In the genomic region with DNA sequence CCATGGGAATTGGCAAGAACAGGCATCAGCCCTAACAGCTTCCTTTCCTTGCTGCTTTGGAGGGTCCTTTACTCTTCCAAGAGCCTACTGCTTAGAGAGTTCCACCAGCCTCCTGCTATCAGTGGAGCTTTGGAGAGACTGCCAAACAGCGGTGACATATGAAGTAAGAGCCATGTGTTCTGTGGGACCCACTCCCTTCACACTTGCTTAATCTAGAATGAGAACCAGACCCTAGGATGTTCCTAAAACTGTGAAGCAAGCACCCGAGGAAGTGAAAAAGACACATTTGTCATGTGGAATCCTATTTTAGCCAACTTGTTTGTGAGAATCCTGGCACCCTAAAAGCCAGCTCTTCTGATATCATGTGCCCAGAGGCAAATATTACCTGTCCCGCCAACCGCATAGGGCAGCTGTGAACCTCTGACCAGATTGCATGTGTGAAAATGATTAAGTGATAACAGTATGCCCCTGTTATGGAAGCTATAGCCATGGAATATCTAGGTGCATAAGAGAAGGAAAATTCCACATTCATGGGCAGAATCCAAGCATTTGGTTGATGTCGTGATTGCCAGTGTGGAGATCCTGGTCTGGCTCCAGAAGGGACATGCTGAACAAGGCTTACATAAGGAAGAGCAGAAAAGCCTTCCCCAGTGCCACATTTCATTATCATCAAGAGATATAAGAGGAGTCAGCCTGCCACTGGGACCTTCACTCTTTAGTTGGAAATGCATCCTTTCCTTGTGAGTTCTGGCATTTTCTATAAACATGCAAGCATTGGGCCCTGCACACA, we compare ENCODE assay signal across 30 cellular contexts. TPM values are rescaled to one million over a fixed set of nuclear protein-coding genes. Genes with fewer than 3 reads are reported as not detected.
"Had no signal": no experiment of that assay in that cellular context is flagged by ENCODE, and none has a peak within 500 bp of the region (broad histone marks: within the 10 kb centered on the region; RNA-seq: fewer than 3 reads in every experiment).

No MANE protein-coding gene starts in this region.

- H3K36me3 ChIP-seq: adrenal gland, breast epithelium, suprapubic skin had no signal

- ATAC-seq: activated CD8-positive, alpha-beta T cell treated with anti-CD3 and anti-CD28 coated beads, Interleukin-2, amount 10 ng/mL, durations not matched to agents 7 days and 5 days; activated naive CD4-positive, alpha-beta T cell treated with anti-CD3 and anti-CD28 coated beads, Interleukin-2, amount 50 U/mL, for 72 hours; left ventricle myocardium superior; mucosa of descending colon; sciatic nerve; stimulated activated effector memory CD8-positive, alpha-beta T cell treated with anti-CD3 and anti-CD28 coated beads, Interleukin-12 subunit alpha, Interleukin-12 subunit beta, amount 100 ng/mL, for 72 hours; stimulated activated naive CD8-positive, alpha-beta T cell treated with anti-CD3 and anti-CD28 coated beads, Interleukin-15, amount 100 ng/mL, for 72 hours had no signal

- H3K4me3 ChIP-seq: adrenal gland, breast epithelium, hepatocyte, mucosa of descending colon, suprapubic skin had no signal

- H3K27me3 ChIP-seq: adrenal gland, hepatocyte, suprapubic skin had no signal

- DNase-seq: activated CD4-positive, alpha-beta T cell treated with anti-CD3 and anti-CD28 coated beads for 1 hour; activated CD4-positive, alpha-beta T cell treated with anti-CD3 and anti-CD28 coated beads, Interleukin-2, amount 50 U/mL, for 1 hour; activated CD8-positive, alpha-beta T cell treated with anti-CD3 and anti-CD28 coated beads, Interleukin-2, amount 10 ng/mL, durations not matched to agents 7 days and 5 days; effector CD8-positive, alpha-beta T cell; erythroblast; foreskin fibroblast; immature natural killer cell; kidney glomerular epithelial cell; left ventricle myocardium superior; mucosa of descending colon; nephron progenitor cell; small intestine; stimulated activated CD4-positive, alpha-beta T cell treated with anti-CD3 and anti-CD28 coated beads, Interleukin-2, amount 100 ng/mL, for 24 hours; stimulated activated naive CD8-positive, alpha-beta T cell treated with anti-CD3 and anti-CD28 coated beads, Interleukin-15, amount 100 ng/mL, for 72 hours; T-helper 9 cell; trophoblast cell had no signal

- H3K4me1 ChIP-seq: adrenal gland, breast epithelium, parathyroid adenoma, suprapubic skin had no signal

- H3K36me3 Mint-ChIP-seq: memory B cell; stimulated activated effector memory CD8-positive, alpha-beta T cell treated with anti-CD3 and anti-CD28 coated beads, Interleukin-12 subunit alpha, Interleukin-12 subunit beta, amount 100 ng/mL, for 72 hours had no signal

- H3K4me3 Mint-ChIP-seq: activated CD8-positive, alpha-beta T cell treated with anti-CD3 and anti-CD28 coated beads, Interleukin-2, amount 10 ng/mL, durations not matched to agents 7 days and 5 days; dendritic cell treated with granulocyte-macrophage colony-stimulating factor and Interleukin-4, amounts not matched to agents 40 ng/mL and 50 ng/mL, for 4 days; immature natural killer cell; memory B cell; nephron progenitor cell; stimulated activated effector memory CD8-positive, alpha-beta T cell treated with anti-CD3 and anti-CD28 coated beads, Interleukin-12 subunit alpha, Interleukin-12 subunit beta, amount 100 ng/mL, for 72 hours; stimulated activated naive CD8-positive, alpha-beta T cell treated with anti-CD3 and anti-CD28 coated beads, Interleukin-15, amount 100 ng/mL, for 72 hours had no signal

- H3K4me1 Mint-ChIP-seq: immature natural killer cell; memory B cell; stimulated activated effector memory CD8-positive, alpha-beta T cell treated with anti-CD3 and anti-CD28 coated beads, Interleukin-12 subunit alpha, Interleukin-12 subunit beta, amount 100 ng/mL, for 72 hours; stimulated activated naive CD8-positive, alpha-beta T cell treated with anti-CD3 and anti-CD28 coated beads, Interleukin-15, amount 100 ng/mL, for 72 hours had no signal

- H3K27ac ChIP-seq: adrenal gland, breast epithelium, hepatocyte, parathyroid adenoma, suprapubic skin had no signal

- H3K27me3 Mint-ChIP-seq: stimulated activated naive CD8-positive, alpha-beta T cell treated with anti-CD3 and anti-CD28 coated beads, Interleukin-15, amount 100 ng/mL, for 72 hours had no signal

RNA-seq across cellular contexts. Expression of a gene that starts 18.7 kb away (rescaled TPM):
- total RNA-seq: activated CD8-positive, alpha-beta T cell treated with anti-CD3 and anti-CD28 coated beads, Interleukin-2, amount 10 ng/mL, durations not matched to agents 7 days and 5 days; activated naive CD4-positive, alpha-beta T cell treated with anti-CD3 and anti-CD28 coated beads, Interleukin-2, amount 50 U/mL, for 72 hours; chondrocyte; fibroblast of lung; glomerular endothelial cell; T-helper 1 cell treated with Interleukin-12 subunit alpha and Interleukin-12 subunit beta and Interleukin-4 antibody, amounts not matched to agents 30 ng/mL and 1 ng/mL, for 36 hours had no signal
